10 cellular contexts compared by ENCODE assay signal in the genomic region with DNA sequence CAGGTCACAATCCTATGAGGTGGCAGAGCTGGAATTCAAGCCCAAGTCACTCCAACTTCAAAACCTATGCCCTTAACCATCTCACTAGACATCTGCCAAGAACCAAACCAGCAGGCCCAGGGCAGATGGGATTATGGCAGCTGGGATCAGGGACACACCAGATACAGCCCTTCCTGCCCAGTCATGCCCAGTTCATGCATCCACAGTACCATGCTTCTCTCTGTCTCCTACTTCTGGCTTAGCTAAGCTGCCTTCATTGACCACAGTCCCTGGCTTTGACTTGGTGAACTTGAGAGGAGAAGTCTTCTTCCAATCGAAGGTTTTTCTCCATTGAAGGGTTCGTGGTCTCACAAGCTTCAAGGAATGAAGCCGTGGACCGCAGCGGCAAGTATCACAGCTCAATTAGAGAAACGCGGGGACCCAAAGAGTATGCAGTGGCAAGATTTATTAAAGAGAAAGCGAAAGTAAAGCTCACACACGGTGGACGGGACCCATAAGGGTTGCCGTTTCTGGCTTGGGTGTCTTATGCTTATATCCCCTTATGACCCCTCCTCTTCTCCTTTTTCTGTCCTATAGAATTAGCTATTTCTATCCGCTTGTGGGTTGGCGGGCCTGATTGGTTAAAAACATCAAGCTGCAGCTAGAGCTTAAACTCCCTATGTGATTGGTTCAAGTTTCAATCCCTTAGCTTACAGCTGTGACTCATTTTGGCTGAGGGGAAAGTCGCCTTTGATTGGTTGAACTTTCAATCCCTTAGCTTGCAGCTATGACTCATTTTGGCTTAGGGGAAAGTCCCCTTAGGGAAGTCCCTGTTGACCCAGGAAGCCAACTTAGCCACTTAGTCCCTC.
DNase-seq lines count a peak whose midpoint lies in the region; ATAC-seq and FAIRE-seq lines count a peak whose summit lies in the region.
"Had no signal": no experiment of that assay in that cellular context is flagged by ENCODE, and none has a peak within 500 bp of the region (broad histone marks: within the 10 kb centered on the region; RNA-seq: fewer than 3 reads in every experiment).

No MANE protein-coding gene starts in this region.

- peaks cover 6% of the 10 kb centered on the region for H3K9me3 Mint-ChIP-seq in activated naive CD8-positive, alpha-beta T cell treated with anti-CD3 and anti-CD28 coated beads, Interleukin-2, amount 50 U/mL, for 24 hours

- H3K36me3 ChIP-seq in small intestine (ENCODE audit: control insufficient read depth in 2 of 2, insufficient read depth in 2 of 2, low read length in 2 of 2): no peaks in the 10 kb centered on the region

- H3K27me3 ChIP-seq in small intestine (ENCODE audit: control insufficient read depth in 2 of 2, insufficient read depth in 2 of 2, low read length in 2 of 2): no peaks in the 10 kb centered on the region

- ATAC-seq in HG02623 (IDR thresholded peaks at IDR 0.05; ENCODE audit: unreplicated experiment): peak; percentile 70
- ATAC-seq in activated naive CD8-positive, alpha-beta T cell treated with anti-CD3 and anti-CD28 coated beads, Interleukin-2, amount 50 U/mL, for 24 hours: peak; percentile 76

- no peaks in the 10 kb centered on the region for H3K36me3 Mint-ChIP-seq in activated naive CD8-positive, alpha-beta T cell treated with anti-CD3 and anti-CD28 coated beads, Interleukin-2, amount 50 U/mL, for 24 hours (ENCODE audit: low read depth)
- H3K36me3 Mint-ChIP-seq: naive B cell had no signal

- peaks cover 18% of the 10 kb centered on the region for H3K4me1 Mint-ChIP-seq in activated naive CD8-positive, alpha-beta T cell treated with anti-CD3 and anti-CD28 coated beads, Interleukin-2, amount 50 U/mL, for 24 hours

- peak overlapping the region; percentile 21 for H3K4me3 Mint-ChIP-seq in activated naive CD8-positive, alpha-beta T cell treated with anti-CD3 and anti-CD28 coated beads, Interleukin-2, amount 50 U/mL, for 24 hours

- H3K27ac Mint-ChIP-seq in activated naive CD8-positive, alpha-beta T cell treated with anti-CD3 and anti-CD28 coated beads, Interleukin-2, amount 50 U/mL, for 24 hours: no peak overlapping the region

- WGBS in small intestine, 3 donors: 79 to 84% (median 84%) methylated on average over 14 of the region's 14 CpGs

- peak; percentile 19 for DNase-seq in DMS153 (lab: John Stamatoyannopoulos, UW)
- no peak for DNase-seq in DMS153 treated with DMSO at 0.1 percent for 48 hours (lab: John Stamatoyannopoulos, UW; ENCODE audit: unreplicated experiment)
- DNase-seq in NCI-H146 (lab: John Stamatoyannopoulos, UW): peak; percentile 59
- DNase-seq in activated naive CD8-positive, alpha-beta T cell treated with anti-CD3 and anti-CD28 coated beads, Interleukin-2, amount 50 U/mL, for 24 hours: peak; percentile 21
- DNase-seq in small intestine: peak; percentile 32
- DNase-seq in DMS 273 treated with DMSO at 0.1 percent for 48 hours (lab: John Stamatoyannopoulos, UW): no peak
- no peak for DNase-seq in NCI-H1930 (lab: John Stamatoyannopoulos, UW)

- peak overlapping the region in 1 of 2 donors; percentile 10 for H3K4me3 ChIP-seq in small intestine (ENCODE audit: low read depth in 1 of 2, low read length in 2 of 2)

- no peak for FAIRE-seq in small intestine (lab: Jason Lieb, UNC)

- H3K4me1 ChIP-seq in small intestine (ENCODE audit: control insufficient read depth in 2 of 2, insufficient read depth in 1 of 2, low read depth in 1 of 2, low read length in 1 of 2): no peaks in the 10 kb centered on the region

- no peaks in the 10 kb centered on the region for H3K9me3 ChIP-seq in small intestine (ENCODE audit: control insufficient read depth, low read depth)

- H3K27ac ChIP-seq in small intestine (ENCODE audit: low read depth in 1 of 2, low read length in 1 of 2): no peak overlapping the region
- H3K27ac ChIP-seq: 22Rv1 had no signal

- H3K27me3 Mint-ChIP-seq in activated naive CD8-positive, alpha-beta T cell treated with anti-CD3 and anti-CD28 coated beads, Interleukin-2, amount 50 U/mL, for 24 hours: peaks cover 27% of the 10 kb centered on the region

Comparison
In these comparisons a context has a peak if more than half of its experiments do, and no peak if none do; other contexts are left out.
1. DNase-seq: peak in DMS153 (single experiment), NCI-H146 (single experiment), activated naive CD8-positive, alpha-beta T cell treated with anti-CD3 and anti-CD28 coated beads, Interleukin-2, amount 50 U/mL, for 24 hours (single experiment) and small intestine (single experiment); none in DMS153 treated with DMSO at 0.1 percent for 48 hours (single experiment), DMS 273 treated with DMSO at 0.1 percent for 48 hours (single experiment) and NCI-H1930 (0 of 2).